8 cellular contexts compared by ENCODE assay signal in genomic region chr11:43311791-43312607, GRCh38. TPM values are rescaled to one million over a fixed set of nuclear protein-coding genes. Genes with fewer than 3 reads are reported as not detected.
DNase-seq lines count a peak whose midpoint lies in the region; ATAC-seq and TF ChIP-seq lines count a peak whose summit lies in the region.

Gene API5, plus strand, starts transcription at chr11:43311996. Its CDS starts 132 bp downstream, at chr11:43312128.

- H3K36me3 ChIP-seq in osteoblast (ENCODE audit: insufficient read depth, low read length) (no peaks in the 10 kb centered on the region), thoracic aorta (no peaks in the 10 kb centered on the region)

- H3K27ac ChIP-seq in osteoblast (ENCODE audit: low read depth, low read length) (peak within 1 kb of the TSS; percentile 91), thoracic aorta (peak within 1 kb of the TSS; percentile 82 to 84)

- H3K27me3 Mint-ChIP-seq in activated naive CD8-positive, alpha-beta T cell, result no peaks in the 10 kb centered on the region
- peaks cover 2% of the 10 kb centered on the region for H3K27me3 Mint-ChIP-seq in glutamatergic neuron (ENCODE audit: unreplicated experiment)

- H3K9me3 Mint-ChIP-seq in activated naive CD8-positive, alpha-beta T cell (ENCODE audit: low read depth), result no peaks in the 10 kb centered on the region
- H3K9me3 Mint-ChIP-seq in glutamatergic neuron (ENCODE audit: unreplicated experiment), result peaks cover 11% of the 10 kb centered on the region

- DNase-seq in GM12865 (ENCODE audit: low read depth) (peak; percentile 95), NCI-H1105 (lab: John Stamatoyannopoulos, UW) (peak; percentile 98), SKM-1 treated with dmso at 0.1 percent for 144 hours (lab: John Stamatoyannopoulos, UW; ENCODE audit: unreplicated experiment) (peak; percentile 94), glutamatergic neuron (peak; percentile 95), osteoblast (ENCODE audit: insufficient read length, low spot score, missing footprints) (peak; percentile 89), thoracic aorta (ENCODE audit: low spot score) (peak; percentile 55)

- H3K4me2 ChIP-seq in osteoblast (ENCODE audit: insufficient read depth, low read length), result peak within 1 kb of the TSS; percentile 91

- H4K20me1 ChIP-seq in osteoblast (ENCODE audit: insufficient read depth, low read length), result peaks cover 49% of the 10 kb centered on the region

- H3K4me3 ChIP-seq in GM12865 (ENCODE audit: low read depth, low read length), result peak within 1 kb of the TSS; percentile 94
- peak within 1 kb of the TSS; percentile 98 for H3K4me3 ChIP-seq in osteoblast (ENCODE audit: insufficient read depth, low read length)
- H3K4me3 ChIP-seq in thoracic aorta, result peak within 1 kb of the TSS; percentile 93

- peaks cover 46% of the 10 kb centered on the region for H3K4me1 Mint-ChIP-seq in activated naive CD8-positive, alpha-beta T cell (ENCODE audit: low read depth)
- peaks cover 12% of the 10 kb centered on the region for H3K4me1 Mint-ChIP-seq in glutamatergic neuron (ENCODE audit: low read depth, unreplicated experiment)

- ATAC-seq in HG02642 (IDR thresholded peaks at IDR 0.05; ENCODE audit: poor library complexity, unreplicated experiment), result peak; percentile 99
- peak; percentile 89 for ATAC-seq in thoracic aorta (ENCODE audit: insufficient number of reproducible peaks, low FRiP score, low read depth)

- H3K4me3 Mint-ChIP-seq in activated naive CD8-positive, alpha-beta T cell, result peak within 1 kb of the TSS; percentile 98
- H3K4me3 Mint-ChIP-seq in glutamatergic neuron (ENCODE audit: unreplicated experiment), result peak within 1 kb of the TSS; percentile 98

- H3K4me1 ChIP-seq in osteoblast (ENCODE audit: insufficient read depth, low read length), result peaks cover 21% of the 10 kb centered on the region
- H3K4me1 ChIP-seq in thoracic aorta (ENCODE audit: control insufficient read depth in 1 of 2, low read depth in 2 of 2), result peaks cover 16 to 25% of the 10 kb centered on the region in 2 donors

- peaks cover 51% of the 10 kb centered on the region for H3K79me2 ChIP-seq in osteoblast (ENCODE audit: insufficient read depth, low read length)

- H3K9me3 ChIP-seq in osteoblast (ENCODE audit: low read depth, low read length) (no peaks in the 10 kb centered on the region), thoracic aorta (no peaks in the 10 kb centered on the region)

- peak within 1 kb of the TSS; percentile 95 for H2AFZ ChIP-seq in osteoblast (ENCODE audit: low read length)

- H3K27me3 ChIP-seq in osteoblast (ENCODE audit: insufficient read depth, low read length) (no peaks in the 10 kb centered on the region), thoracic aorta (replicated peaks; ENCODE audit: insufficient read depth) (no peaks in the 10 kb centered on the region)

- peak within 1 kb of the TSS; percentile 91 for H3K27ac Mint-ChIP-seq in activated naive CD8-positive, alpha-beta T cell
- peak within 1 kb of the TSS; percentile 91 for H3K27ac Mint-ChIP-seq in glutamatergic neuron (ENCODE audit: unreplicated experiment)

- no peaks in the 10 kb centered on the region for H3K36me3 Mint-ChIP-seq in activated naive CD8-positive, alpha-beta T cell
- H3K36me3 Mint-ChIP-seq in glutamatergic neuron (ENCODE audit: unreplicated experiment), result no peaks in the 10 kb centered on the region

- TF ChIP-seq CTCF in GM12865 (IDR thresholded peaks at IDR 0.05; ENCODE audit: insufficient read depth, low read depth, low read length, missing control alignments) (peak; percentile 72), glutamatergic neuron (IDR thresholded peaks at IDR 0.05; ENCODE audit: partially characterized antibody, unreplicated experiment) (peak; percentile 55), osteoblast (IDR thresholded peaks at IDR 0.05; ENCODE audit: extremely low read depth, low read depth, low read length) (peak; percentile 75), thoracic aorta (IDR thresholded peaks at IDR 0.05) (peak; percentile 67)

RNA-seq across cellular contexts. Expression of gene API5, which starts in this region (rescaled TPM):
- total RNA-seq in glutamatergic neuron (ENCODE audit: unreplicated experiment) (101 TPM), osteoblast (75.7 and 91.2 TPM in 2 replicates), thoracic aorta (100 to 1,000 TPM in 1 of 2 donors, 10 to 100 TPM in 1; 48.9 to 133 TPM)

Comparison
In these comparisons a context has a peak if more than half of its experiments do, and no peak if none do; other contexts are left out.
1. Peak in every context shown above with its lines: DNase-seq, ATAC-seq, H3K4me3 ChIP-seq and H3K27ac ChIP-seq.